Comparison of ENCODE assay signal across 21 cellular contexts in genomic region chr15:37009288-37009687, GRCh38.
"Had no signal": no experiment of that assay in that cellular context is flagged by ENCODE, and none has a peak within 500 bp of the region (broad histone marks: within the 10 kb centered on the region; RNA-seq: fewer than 3 reads in every experiment).

No MANE protein-coding gene starts in this region.

- H3K9me3 ChIP-seq: adrenal gland, gastroesophageal sphincter, right atrium auricular region, spleen, tibial nerve had no signal

- ATAC-seq: gastroesophageal sphincter; naive thymus-derived CD4-positive, alpha-beta T cell had no signal

- H3K4me1 ChIP-seq: parathyroid adenoma, spleen, tibial nerve had no signal

- H3K27me3 ChIP-seq: adrenal gland, cardiac muscle cell, dorsolateral prefrontal cortex, gastroesophageal sphincter, right atrium auricular region, spleen, tibial nerve had no signal

- H3K4me3 ChIP-seq: adrenal gland, cardiac muscle cell, coronary artery, dorsolateral prefrontal cortex, gastroesophageal sphincter, right atrium auricular region, spleen, tibial nerve had no signal

- DNase-seq: activated CD4-positive, alpha-beta T cell treated with anti-CD3 and anti-CD28 coated beads for 4 hours; activated CD4-positive, alpha-beta T cell treated with anti-CD3 and anti-CD28 coated beads, Interleukin-2, amount 50 U/mL, for 4 hours; activated effector memory CD4-positive, alpha-beta T cell treated with Interleukin-2 at 50 U/mL for 16 hours; activated naive CD4-positive, alpha-beta T cell treated with Interleukin-2 at 50 U/mL for 16 hours; adrenal gland; aorta; dorsolateral prefrontal cortex; effector memory CD4-positive, alpha-beta T cell; hippocampal formation; midbrain; naive thymus-derived CD4-positive, alpha-beta T cell; spleen; stimulated activated naive CD4-positive, alpha-beta T cell treated with Interleukin-2 at 50 U/mL for 16 hours; T-helper 1 cell had no signal

- H3K27ac ChIP-seq: adrenal gland, coronary artery, dorsolateral prefrontal cortex, gastroesophageal sphincter, parathyroid adenoma, right atrium auricular region, spleen, tibial nerve, VCaP had no signal

- H3K36me3 ChIP-seq: adrenal gland, right atrium auricular region, spleen, tibial nerve had no signal
